ENCODE assay signal across 10 cellular contexts in the genomic region with DNA sequence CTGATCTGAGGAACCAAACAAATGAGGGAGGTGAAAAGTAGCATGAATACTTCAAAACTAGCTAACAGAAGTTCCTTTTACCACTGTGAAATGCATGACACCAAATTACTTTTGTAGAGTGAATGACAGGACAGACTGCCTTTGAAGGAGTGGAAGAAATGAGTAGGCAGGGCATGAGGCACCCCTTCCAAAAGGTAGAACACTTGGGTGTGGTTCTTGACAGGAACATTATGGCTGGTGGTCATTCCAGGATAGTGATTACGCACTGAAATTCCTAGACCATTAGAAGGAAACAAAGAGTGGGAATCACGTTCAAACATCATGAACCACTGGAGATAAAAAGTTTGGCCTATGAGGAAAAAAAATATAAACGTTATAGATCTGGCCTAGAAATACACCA. TPM values are rescaled to one million over a fixed set of nuclear protein-coding genes. Genes with fewer than 3 reads are reported as not detected.
A peak's percentile ranks its signal among the peaks of the same experiment; 100 is the strongest.
DNase-seq lines count a peak whose midpoint lies in the region; ATAC-seq and TF ChIP-seq lines count a peak whose summit lies in the region.
"Had no signal": no experiment of that assay in that cellular context is flagged by ENCODE, and none has a peak within 500 bp of the region (broad histone marks: within the 10 kb centered on the region; RNA-seq: fewer than 3 reads in every experiment).

No MANE protein-coding gene starts in this region.

- H3K36me3 ChIP-seq in endodermal cell (ENCODE audit: control insufficient read depth, insufficient read depth, low read length) (peaks cover 46% of the 10 kb centered on the region), smooth muscle cell (ENCODE audit: low read depth) (no peaks in the 10 kb centered on the region)
- H3K36me3 ChIP-seq: vagina had no signal

- peaks cover 28 to 66% of the 10 kb centered on the region in 2 donors for H3K36me3 Mint-ChIP-seq in activated T-cell treated with anti-CD3 and anti-CD28 coated beads, Interleukin-2, amount 50 U/mL, for 72 hours (ENCODE audit: insufficient read depth in 2 of 2)
- H3K36me3 Mint-ChIP-seq in T-helper 17 cell (ENCODE audit: low read depth) (no peaks in the 10 kb centered on the region), endodermal cell (ENCODE audit: low read depth) (peaks cover 29% of the 10 kb centered on the region)

- H3K4me1 Mint-ChIP-seq in activated T-cell treated with anti-CD3 and anti-CD28 coated beads, Interleukin-2, amount 50 U/mL, for 72 hours (ENCODE audit: low read depth), result peaks cover 55% of the 10 kb centered on the region
- peaks cover 19% of the 10 kb centered on the region for H3K4me1 Mint-ChIP-seq in T-helper 17 cell
- H3K4me1 Mint-ChIP-seq in endodermal cell, result peaks cover 16% of the 10 kb centered on the region

- H3K79me2 ChIP-seq in smooth muscle cell (ENCODE audit: low read depth), result peaks cover 65% of the 10 kb centered on the region

- H3F3A ChIP-seq in smooth muscle cell (ENCODE audit: low read depth), result no peaks in the 10 kb centered on the region

- ATAC-seq in activated T-cell treated with anti-CD3 and anti-CD28 coated beads, Interleukin-2, amount 50 U/mL, for 72 hours (replicated peaks in 1 of 2), result no peak
- ATAC-seq in T-helper 17 cell, result no peak
- ATAC-seq in GM19395 (IDR thresholded peaks at IDR 0.05; ENCODE audit: unreplicated experiment), result no peak

- H3K27me3 Mint-ChIP-seq in activated T-cell treated with anti-CD3 and anti-CD28 coated beads, Interleukin-2, amount 50 U/mL, for 72 hours (ENCODE audit: low read depth), result peaks cover 16% of the 10 kb centered on the region
- H3K27me3 Mint-ChIP-seq in T-helper 17 cell (no peaks in the 10 kb centered on the region), endodermal cell (ENCODE audit: insufficient read depth) (no peaks in the 10 kb centered on the region)

- no peak overlapping the region for H2AFZ ChIP-seq in smooth muscle cell (ENCODE audit: low read depth)

- WGBS in endodermal cell (ENCODE audit: insufficient coverage in 1 of 2, insufficient read length in 1 of 2), 2 experiments, result 87% methylated on average over 3 of the region's 3 CpGs; no CpG with 5 or more reads in 1 of the 2 experiments
- WGBS in smooth muscle cell (ENCODE audit: low lambda C conversion rate), result 54% methylated on average over 3 of the region's 3 CpGs

- H3K9me3 ChIP-seq in T-helper 17 cell (ENCODE audit: control insufficient read depth, low read length, poor library complexity, severe bottlenecking) (no peaks in the 10 kb centered on the region), endodermal cell (ENCODE audit: control insufficient read depth, low read length) (no peaks in the 10 kb centered on the region), smooth muscle cell (replicated peaks; ENCODE audit: low read depth) (peaks cover 3% of the 10 kb centered on the region)
- H3K9me3 ChIP-seq: vagina had no signal

- H3K27me3 ChIP-seq in endodermal cell (ENCODE audit: control insufficient read depth, insufficient read depth, low read length, poor library complexity, severe bottlenecking), result no peaks in the 10 kb centered on the region
- H3K27me3 ChIP-seq in smooth muscle cell (ENCODE audit: low read depth), result no peaks in the 10 kb centered on the region
- H3K27me3 ChIP-seq: vagina had no signal

- H3K27ac ChIP-seq in endodermal cell (ENCODE audit: low read depth, low read length) (no peak overlapping the region), smooth muscle cell (ENCODE audit: low read depth) (peak overlapping the region; percentile 100)
- H3K27ac ChIP-seq: vagina had no signal

- H3K27ac Mint-ChIP-seq in activated T-cell treated with anti-CD3 and anti-CD28 coated beads, Interleukin-2, amount 50 U/mL, for 72 hours, result peak overlapping the region; percentile 48
- H3K27ac Mint-ChIP-seq in T-helper 17 cell (peak overlapping the region; percentile 96), endodermal cell (no peak overlapping the region)

- peaks cover 58% of the 10 kb centered on the region for H4K20me1 ChIP-seq in smooth muscle cell (ENCODE audit: low read depth)

- peak overlapping the region; percentile 81 to 99 for H3K4me3 Mint-ChIP-seq in activated T-cell treated with anti-CD3 and anti-CD28 coated beads, Interleukin-2, amount 50 U/mL, for 72 hours
- H3K4me3 Mint-ChIP-seq in T-helper 17 cell, result peak overlapping the region; percentile 77
- H3K4me3 Mint-ChIP-seq in endodermal cell, result peak overlapping the region; percentile 16

- H3K4me2 ChIP-seq in smooth muscle cell, result peak overlapping the region; percentile 86

- no peak overlapping the region for H3K9ac ChIP-seq in endodermal cell (ENCODE audit: extremely low read depth, low read length, poor library complexity, severe bottlenecking)
- H3K9ac ChIP-seq in smooth muscle cell (ENCODE audit: low read depth), result peak overlapping the region; percentile 100

- H3K4me1 ChIP-seq in endodermal cell (ENCODE audit: control insufficient read depth, insufficient read depth, low read length), result peaks cover under 1% of the 10 kb centered on the region
- peaks cover 8% of the 10 kb centered on the region for H3K4me1 ChIP-seq in smooth muscle cell (ENCODE audit: low read depth)
- H3K4me1 ChIP-seq: vagina had no signal

- DNase-seq in activated T-cell treated with anti-CD3 and anti-CD28 coated beads, Interleukin-2, amount 50 U/mL, for 72 hours, result peak; percentile 15 to 18
- DNase-seq in activated T-cell treated with anti-CD3 and anti-CD28 coated beads for 4 hours (no peak), T-helper 17 cell (no peak), endodermal cell (no peak), smooth muscle cell (lab: John Stamatoyannopoulos, UW; ENCODE audit: unreplicated experiment) (no peak), NCI-H1694 treated with DMSO at 0.1 percent for 48 hours (lab: John Stamatoyannopoulos, UW) (no peak), AG08395 (ENCODE audit: low spot score) (no peak)
- DNase-seq: NCI-H2107 had no signal

- no peak for TF ChIP-seq CTCF in endodermal cell (conservative IDR thresholded peaks at IDR 0.05)
- TF ChIP-seq CTCF in smooth muscle cell (IDR thresholded peaks at IDR 0.05; ENCODE audit: borderline replicate concordance, insufficient read depth, poor library complexity, severe bottlenecking), result no peak

- H3K4me3 ChIP-seq in endodermal cell (ENCODE audit: low read length) (peak overlapping the region; percentile 91), smooth muscle cell (peak overlapping the region; percentile 79)

- H3K9me3 Mint-ChIP-seq in activated T-cell treated with anti-CD3 and anti-CD28 coated beads, Interleukin-2, amount 50 U/mL, for 72 hours, result no peaks in the 10 kb centered on the region
- peaks cover 51% of the 10 kb centered on the region for H3K9me3 Mint-ChIP-seq in endodermal cell

RNA-seq across cellular contexts. Expression of a gene that starts 4.9 kb away (rescaled TPM):
- total RNA-seq in activated T-cell treated with anti-CD3 and anti-CD28 coated beads, Interleukin-2, amount 50 U/mL, for 72 hours, result 100 to 1,000 TPM; 608 to 684 TPM
- total RNA-seq in T-helper 17 cell, result 100 to 1,000 TPM; 211 to 214 TPM
- 100 to 1,000 TPM; 316 to 325 TPM for total RNA-seq in endodermal cell
- polyA plus RNA-seq in endodermal cell (2013, experiment 1 of 2), result 103 TPM
- 110 TPM for polyA plus RNA-seq in endodermal cell (2013, experiment 2 of 2)
- 102 and 122 TPM in 2 replicates for total RNA-seq in smooth muscle cell
- 29.4 and 31.9 TPM in 2 replicates for polyA plus RNA-seq in smooth muscle cell

Comparison
In these comparisons a context has a peak if more than half of its experiments do, and no peak if none do; other contexts are left out.
1. DNase-seq: peak in activated T-cell treated with anti-CD3 and anti-CD28 coated beads, Interleukin-2, amount 50 U/mL, for 72 hours (2 of 2); none in activated T-cell treated with anti-CD3 and anti-CD28 coated beads for 4 hours (single experiment), T-helper 17 cell (0 of 3), endodermal cell (single experiment), smooth muscle cell (single experiment), NCI-H1694 treated with DMSO at 0.1 percent for 48 hours (single experiment) and AG08395 (single experiment).
2. H3K4me3 Mint-ChIP-seq: peak in every context shown above with its lines; median percentile 90 in activated T-cell treated with anti-CD3 and anti-CD28 coated beads, Interleukin-2, amount 50 U/mL, for 72 hours; 77 in T-helper 17 cell; 16 in endodermal cell.